ENCODE assay signal across 1 cellular context in the genomic region with DNA sequence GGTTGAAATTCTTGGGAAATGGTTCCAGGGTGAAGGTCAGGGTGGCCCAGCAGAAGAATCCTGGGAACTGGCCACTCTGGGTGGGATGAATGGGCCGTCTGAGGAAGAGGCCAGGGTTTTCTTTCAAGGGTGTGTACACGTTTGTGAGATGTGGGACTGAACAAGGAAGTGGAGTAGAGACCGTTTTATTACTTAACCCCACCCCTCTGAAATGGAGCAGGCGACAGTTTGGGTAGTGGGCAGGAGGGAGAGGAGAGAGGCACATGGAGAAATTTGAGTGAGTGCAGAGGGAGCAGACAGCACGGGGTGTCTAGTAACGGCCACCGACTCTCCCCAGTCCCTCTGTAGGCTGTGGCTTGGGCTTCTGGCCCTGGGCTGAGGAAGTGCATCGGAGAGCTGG.
TF ChIP-seq lines count a peak whose summit lies in the region.

No MANE protein-coding gene starts in this region.

TF ChIP-seq in K562, 482 proteins besides CTCF, POLR2A, EP300 and RAD21 (continued from another document):
- TF ChIP-seq SRSF1 (IDR thresholded peaks at IDR 0.05; ENCODE audit: low read depth, low read length): no peak
- TF ChIP-seq KDM5B (IDR thresholded peaks at IDR 0.05; ENCODE audit: insufficient replicate concordance, low read depth, low read length): no peak
- TF ChIP-seq, protein P1, sequence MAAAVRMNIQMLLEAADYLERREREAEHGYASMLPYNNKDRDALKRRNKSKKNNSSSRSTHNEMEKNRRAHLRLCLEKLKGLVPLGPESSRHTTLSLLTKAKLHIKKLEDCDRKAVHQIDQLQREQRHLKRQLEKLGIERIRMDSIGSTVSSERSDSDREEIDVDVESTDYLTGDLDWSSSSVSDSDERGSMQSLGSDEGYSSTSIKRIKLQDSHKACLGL (CRISPR knock-in tag; IDR thresholded peaks at IDR 0.05; ENCODE audit: borderline replicate concordance, poor library complexity, severe bottlenecking): no peak
- no peak for TF ChIP-seq TAL1 (IDR thresholded peaks at IDR 0.05)
- TF ChIP-seq HES1 (IDR thresholded peaks at IDR 0.05; ENCODE audit: low read depth): no peak
- TF ChIP-seq ZNF586 (CRISPR knock-in tag; conservative IDR thresholded peaks at IDR 0.05): no peak
- TF ChIP-seq XRCC4 (IDR thresholded peaks at IDR 0.05; ENCODE audit: extremely low read depth, insufficient read depth, insufficient read length): no peak
- TF ChIP-seq, protein P2, sequence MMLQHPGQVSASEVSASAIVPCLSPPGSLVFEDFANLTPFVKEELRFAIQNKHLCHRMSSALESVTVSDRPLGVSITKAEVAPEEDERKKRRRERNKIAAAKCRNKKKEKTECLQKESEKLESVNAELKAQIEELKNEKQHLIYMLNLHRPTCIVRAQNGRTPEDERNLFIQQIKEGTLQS (IDR thresholded peaks at IDR 0.05): no peak
- TF ChIP-seq, protein P2 (CRISPR knock-in tag; conservative IDR thresholded peaks at IDR 0.05): no peak
- no peak for TF ChIP-seq U2AF1 (optimal IDR thresholded peaks at IDR 0.05; ENCODE audit: low read depth, low read length)
- TF ChIP-seq TRIM24 (IDR thresholded peaks at IDR 0.05): no peak
- no peak for TF ChIP-seq HNRNPLL (IDR thresholded peaks at IDR 0.05; ENCODE audit: low read depth, low read length, poor library complexity, severe bottlenecking)
